In the genomic region with DNA sequence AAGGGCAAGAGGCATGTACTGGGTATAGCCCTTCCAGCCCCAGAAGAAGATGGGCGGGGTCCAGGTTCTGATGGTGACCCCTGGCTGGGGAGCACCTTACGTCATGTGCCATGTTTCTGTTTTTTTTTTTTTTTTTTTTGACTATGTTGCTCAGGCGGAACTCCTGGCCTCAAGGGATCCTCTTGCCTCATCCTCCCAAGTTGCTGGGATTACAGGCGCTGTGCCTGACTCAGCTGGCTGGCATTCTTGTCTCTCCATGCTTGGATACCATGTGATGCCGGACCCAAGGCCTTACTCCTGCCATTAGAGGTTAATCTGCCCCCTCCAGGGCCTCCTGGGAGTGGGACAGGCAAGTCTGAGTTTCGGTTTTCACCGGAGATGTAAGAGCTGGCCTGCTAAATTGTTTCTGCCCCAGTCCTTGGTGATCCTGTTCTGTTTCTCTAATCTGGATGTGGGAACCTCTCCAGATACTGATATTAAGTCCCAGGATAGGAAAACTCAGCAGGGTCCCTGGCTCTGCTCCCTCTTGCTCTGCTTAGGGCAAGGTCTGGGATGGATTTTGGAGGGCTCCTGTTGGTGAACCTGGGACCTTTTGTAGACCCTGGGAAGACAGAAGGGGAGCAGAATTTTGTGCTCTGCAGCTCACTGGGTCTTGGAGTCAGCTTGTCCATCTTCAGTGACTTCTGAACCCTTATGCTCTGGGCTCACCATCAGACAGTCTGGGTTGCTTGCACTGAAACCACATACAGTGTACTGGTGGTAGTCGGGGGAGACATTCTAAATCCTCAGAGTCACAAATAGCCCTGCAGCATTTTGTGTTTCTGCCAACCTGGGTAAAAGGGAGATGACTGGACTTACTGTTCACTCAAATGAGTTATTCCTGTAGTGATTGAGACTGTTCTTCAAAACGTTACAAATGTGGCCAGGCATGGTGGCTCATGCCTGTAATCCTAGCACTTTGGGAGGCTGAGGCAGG, we compare ENCODE assay signal across 8 cellular contexts. TPM values are rescaled to one million over a fixed set of nuclear protein-coding genes. Genes with fewer than 3 reads are reported as not detected.
DNase-seq lines count a peak whose midpoint lies in the region; TF ChIP-seq lines count a peak whose summit lies in the region.

No MANE protein-coding gene starts in this region.

- peaks cover 44% of the 10 kb centered on the region for H3K79me2 ChIP-seq in trophoblast cell (ENCODE audit: control insufficient read depth, insufficient read depth, low read length, poor library complexity)

- H3K9ac ChIP-seq in trophoblast cell (ENCODE audit: low read length) = no peak overlapping the region

- H3K27me3 Mint-ChIP-seq in CD14-positive monocyte (ENCODE audit: low read depth in 3 of 3) = peaks cover 0 to 4% (median 3%) of the 10 kb centered on the region in 3 donors

- H3K79me1 ChIP-seq in trophoblast cell (ENCODE audit: low read length) = peaks cover 66% of the 10 kb centered on the region

- peaks cover 59 to 67% of the 10 kb centered on the region in 2 experiments for H3K4me1 ChIP-seq in trophoblast cell (ENCODE audit: control insufficient read depth in 1 of 2, insufficient read depth in 2 of 2, low read length in 2 of 2)

- H3K27ac ChIP-seq in RWPE1 (peak overlapping the region; percentile 87), trophoblast cell (ENCODE audit: low read depth, low read length) (peak overlapping the region; percentile 99)

- H2BK120ac ChIP-seq in trophoblast cell (ENCODE audit: insufficient read depth, low read length, poor library complexity) = peak overlapping the region; percentile 96

- TF ChIP-seq CTCF in RWPE1 (conservative IDR thresholded peaks at IDR 0.05; ENCODE audit: low read depth) (no peak), CD14-positive monocyte (IDR thresholded peaks at IDR 0.05) (no peak)

- H3K4me1 Mint-ChIP-seq in CD14-positive monocyte = peaks cover 12% of the 10 kb centered on the region

- no CpG with 5 or more reads among the region's 9 CpGs for WGBS in trophoblast cell (ENCODE audit: extremely low coverage, insufficient coverage, insufficient read length)

- H3K18ac ChIP-seq in trophoblast cell (ENCODE audit: low read length) = peak overlapping the region; percentile 35

- H3K14ac ChIP-seq in trophoblast cell (ENCODE audit: low read length) = peak overlapping the region; percentile 43

- peak overlapping the region; percentile 94 for H3K4ac ChIP-seq in trophoblast cell (ENCODE audit: low read depth, low read length)

- no peak overlapping the region for H4K12ac ChIP-seq in trophoblast cell (ENCODE audit: low read depth, low read length)

- H4K91ac ChIP-seq in trophoblast cell (ENCODE audit: low read depth, low read length) = peak overlapping the region; percentile 94

- no peaks in the 10 kb centered on the region for H3K9me3 ChIP-seq in trophoblast cell (ENCODE audit: insufficient read depth, low read depth, low read length)

- CTCF ChIA-PET in RWPE1 (lab: Yijun Ruan, JAX) = interaction anchor here (0.6 to 1.8 kb wide), 4 partner anchors 22 to 142 kb away, joined by 3 to 8 read pairs (median 4); no protein-coding TSS in a partner anchor

- H3K23ac ChIP-seq in trophoblast cell (ENCODE audit: low read length) = no peak overlapping the region

- no peaks in the 10 kb centered on the region for H3K27me3 ChIP-seq in trophoblast cell (ENCODE audit: insufficient read depth, low read length)

- H3K9me3 Mint-ChIP-seq in CD14-positive monocyte = no peaks in the 10 kb centered on the region

- peak overlapping the region; percentile 61 for H2AFZ ChIP-seq in trophoblast cell (ENCODE audit: insufficient read depth, low read length, poor library complexity)

- H3K36me3 ChIP-seq in trophoblast cell (ENCODE audit: control insufficient read depth in 1 of 2, insufficient read depth in 2 of 2, low read length in 2 of 2) = peaks cover 0 to 3% of the 10 kb centered on the region in 2 experiments

- H3K4me3 Mint-ChIP-seq in CD14-positive monocyte = no peak overlapping the region

- H2AK5ac ChIP-seq in trophoblast cell (ENCODE audit: low read length) = peak overlapping the region; percentile 36

- H3K36me3 Mint-ChIP-seq in CD14-positive monocyte = no peaks in the 10 kb centered on the region

- peak overlapping the region; percentile 93 for H2BK5ac ChIP-seq in trophoblast cell (ENCODE audit: low read depth, low read length, poor library complexity)

- H2BK12ac ChIP-seq in trophoblast cell (ENCODE audit: low read length) = peak overlapping the region; percentile 39

- peak; percentile 36 for DNase-seq in D341Med (ENCODE audit: low spot score)
- DNase-seq in RWPE1 (ENCODE audit: low spot score) = peak; percentile 80
- peak; percentile 97 for DNase-seq in fibroblast of the conjunctiva (ENCODE audit: low read depth)
- DNase-seq in trophoblast cell = peak; percentile 86 to 88
- DNase-seq in NCI-H2196 treated with DMSO at 0.1 percent for 48 hours (lab: John Stamatoyannopoulos, UW; ENCODE audit: unreplicated experiment) = no peak
- no peak for DNase-seq in inferior parietal cortex (ENCODE audit: extremely low spot score)
- no peak for DNase-seq in NCI-H2227 (lab: John Stamatoyannopoulos, UW; ENCODE audit: unreplicated experiment)
- DNase-seq in CD14-positive monocyte (ENCODE audit: low spot score) = no peak

- H3K27ac Mint-ChIP-seq in CD14-positive monocyte = peak overlapping the region in 1 of 7 donors; percentile 11

- peak overlapping the region; percentile 14 for H3K4me2 ChIP-seq in trophoblast cell (ENCODE audit: low read length)

- POLR2A ChIA-PET in RWPE1 (lab: Yijun Ruan, JAX; ENCODE audit: low non-redundant PET) = interaction anchor here (0.6 kb wide), 2 partner anchors 53 to 242 kb away, joined by 4 to 5 read pairs; partner anchors contain the start of gene RPL7L1

- H4K8ac ChIP-seq in trophoblast cell (ENCODE audit: low read depth, low read length) = peak overlapping the region; percentile 72

- intact Hi-C loops in CD14-positive monocyte (cut with micrococcal nuclease) = no loop called here

- no peak overlapping the region for H3K4me3 ChIP-seq in trophoblast cell (ENCODE audit: low read depth, low read length)

RNA-seq across cellular contexts. Expression of gene PTK7, which starts 45.1 kb away (rescaled TPM):
- 188 and 193 TPM in 2 replicates for polyA plus RNA-seq in trophoblast cell (2013)
- polyA plus RNA-seq in CD14-positive monocyte = not detected

RNA-seq across cellular contexts. Expression of gene SRF, which starts 49.8 kb away (rescaled TPM):
- 34.6 and 36.3 TPM in 2 replicates for polyA plus RNA-seq in trophoblast cell (2013)
- 1 to 10 TPM; 3.6 to 3.8 TPM for polyA plus RNA-seq in CD14-positive monocyte

Comparison
In these comparisons a context has a peak if more than half of its experiments do, and no peak if none do; other contexts are left out.
1. DNase-seq: peak in D341Med (single experiment), RWPE1 (single experiment), fibroblast of the conjunctiva (single experiment) and trophoblast cell (2 of 2); none in NCI-H2196 treated with DMSO at 0.1 percent for 48 hours (single experiment), inferior parietal cortex (single experiment), NCI-H2227 (single experiment) and CD14-positive monocyte (single experiment).